In the genomic region with DNA sequence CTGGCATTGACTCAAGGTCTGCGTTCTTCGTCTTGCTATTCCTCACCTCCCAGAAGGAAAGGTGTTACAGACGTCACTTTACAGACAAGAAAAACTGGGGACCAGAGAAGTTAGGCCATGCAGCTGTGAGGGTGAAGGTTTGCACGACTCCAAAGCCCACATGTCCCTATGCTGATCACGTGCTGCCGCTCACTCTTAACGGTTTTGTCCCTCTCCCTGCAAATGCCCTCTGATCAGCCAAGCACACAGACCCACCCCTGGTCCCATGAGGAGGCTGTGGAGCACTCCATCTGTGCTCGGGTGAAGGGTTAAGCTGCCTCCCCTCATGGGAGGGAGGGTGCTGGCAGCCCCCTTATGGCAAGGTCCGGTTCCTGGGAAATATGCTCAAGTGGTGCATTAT, we compare ENCODE assay signal across 26 cellular contexts. TPM values are rescaled to one million over a fixed set of nuclear protein-coding genes. Genes with fewer than 3 reads are reported as not detected.
"Had no signal": no experiment of that assay in that cellular context is flagged by ENCODE, and none has a peak within 500 bp of the region (broad histone marks: within the 10 kb centered on the region; RNA-seq: fewer than 3 reads in every experiment).

No MANE protein-coding gene starts in this region.

- H3K4me3 Mint-ChIP-seq: activated naive CD8-positive, alpha-beta T cell treated with anti-CD3 and anti-CD28 coated beads for 36 hours; activated T-cell treated with anti-CD3 and anti-CD28 coated beads, Interleukin-2, amount 50 U/mL, for 4 hours; T-cell had no signal

- H3K4me1 Mint-ChIP-seq: T-cell had no signal

- H3K9me3 Mint-ChIP-seq: activated naive CD8-positive, alpha-beta T cell treated with anti-CD3 and anti-CD28 coated beads for 36 hours; activated T-cell treated with anti-CD3 and anti-CD28 coated beads, Interleukin-2, amount 50 U/mL, for 4 hours; activated T-helper 2 cell treated with anti-CD3 and anti-CD28 coated beads, Interferon-gamma antibody, Interleukin-2, Interleukin-4, amounts not matched to agents 10 μg/mL and 5 μg/mL and 100 μg/mL, durations not matched to agents 14 hours and 24 hours and 36 hours; T-cell had no signal

- H3K27me3 Mint-ChIP-seq: activated naive CD8-positive, alpha-beta T cell treated with anti-CD3 and anti-CD28 coated beads for 36 hours had no signal

- DNase-seq: activated CD4-positive, alpha-beta T cell treated with anti-CD3 and anti-CD28 coated beads for 1 hour; activated CD4-positive, alpha-beta T cell treated with anti-CD3 and anti-CD28 coated beads, Interleukin-2, amount 50 U/mL, for 1 hour; activated CD8-positive, alpha-beta memory T cell treated with anti-CD3 and anti-CD28 coated beads, Interleukin-2, amount 50 U/mL, for 4 hours; activated naive CD4-positive, alpha-beta T cell treated with Interleukin-2 at 50 U/mL for 16 hours; activated naive CD8-positive, alpha-beta T cell treated with anti-CD3 and anti-CD28 coated beads for 36 hours; activated T-cell treated with anti-CD3 and anti-CD28 coated beads, Interleukin-2, amount 50 U/mL, for 4 hours; amniotic stem cell; cerebellar nuclear complex; erythroblast; foreskin fibroblast; kidney; lower lobe of right lung; mesendoderm; mucosa of descending colon; stimulated activated CD4-positive, alpha-beta T cell treated with anti-CD3 and anti-CD28 coated beads, Interleukin-2, amount 100 ng/mL, for 48 hours; stimulated activated CD8-positive, alpha-beta memory T cell treated with anti-CD3 and anti-CD28 coated beads, Interleukin-4, amount 100 ng/mL, for 48 hours; stimulated activated naive CD4-positive, alpha-beta T cell; testis; trophoblast cell had no signal

- H3K36me3 Mint-ChIP-seq: activated naive CD8-positive, alpha-beta T cell treated with anti-CD3 and anti-CD28 coated beads for 36 hours; T-cell had no signal

- ATAC-seq: activated T-cell treated with anti-CD3 and anti-CD28 coated beads, Interleukin-2, amount 50 U/mL, for 4 hours; left lobe of liver; lower lobe of right lung; mucosa of descending colon; T-cell had no signal

- H3K27ac Mint-ChIP-seq: activated naive CD8-positive, alpha-beta T cell treated with anti-CD3 and anti-CD28 coated beads for 36 hours; activated T-helper 2 cell treated with anti-CD3 and anti-CD28 coated beads, Interferon-gamma antibody, Interleukin-2, Interleukin-4, amounts not matched to agents 10 μg/mL and 5 μg/mL and 100 μg/mL, durations not matched to agents 14 hours and 24 hours and 36 hours; T-cell had no signal

RNA-seq across cellular contexts. Expression of gene CCDC182, which starts 18.9 kb away (rescaled TPM):
- total RNA-seq: activated naive CD8-positive, alpha-beta T cell treated with anti-CD3 and anti-CD28 coated beads for 36 hours; activated T-cell treated with anti-CD3 and anti-CD28 coated beads, Interleukin-2, amount 50 U/mL, for 4 hours; activated T-helper 2 cell treated with anti-CD3 and anti-CD28 coated beads, Interferon-gamma antibody, Interleukin-2, Interleukin-4, amounts not matched to agents 10 μg/mL and 5 μg/mL and 100 μg/mL, durations not matched to agents 14 hours and 24 hours and 36 hours; fibroblast of lung; kidney; left lobe of liver; lower lobe of right lung; mucosa of descending colon; omental fat pad; renal cortical epithelial cell; T-cell had no signal
- polyA plus RNA-seq: fibroblast of lung, neural cell had no signal
